8 cellular contexts compared by ENCODE assay signal in the genomic region with DNA sequence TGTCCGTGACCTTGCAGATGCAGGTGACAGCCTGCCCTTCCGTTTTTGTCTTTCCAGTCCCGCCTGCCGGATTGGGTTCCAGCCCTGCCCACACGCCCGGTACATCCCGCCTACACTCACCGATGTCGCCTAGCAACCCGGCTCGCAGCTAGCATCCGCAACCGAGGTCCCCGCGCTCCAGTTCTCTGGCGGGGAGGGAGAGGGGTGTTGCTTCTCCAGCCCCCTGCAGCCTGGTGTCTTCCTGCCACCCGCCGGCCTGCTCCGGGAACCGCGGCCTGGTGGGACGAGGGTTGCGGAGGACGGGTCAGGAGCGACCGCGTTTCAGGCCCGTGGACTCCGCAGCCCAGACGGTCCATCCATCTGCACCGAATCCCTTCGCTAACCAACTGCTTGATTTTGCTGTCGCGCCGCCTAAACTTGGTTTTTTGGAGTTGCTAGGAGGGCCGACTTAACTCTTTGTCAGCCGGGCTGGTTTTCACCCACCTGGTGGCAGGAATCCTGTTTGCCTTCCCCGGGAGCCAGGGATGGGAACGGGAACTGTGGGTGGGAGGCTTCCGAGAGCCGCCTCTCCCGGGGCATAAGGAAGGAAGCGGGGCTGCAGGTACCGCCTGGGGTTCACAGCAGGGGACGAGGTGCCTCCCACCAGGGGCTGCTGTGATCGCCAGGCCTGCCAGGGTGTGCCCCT. TPM values are rescaled to one million over a fixed set of nuclear protein-coding genes. Genes with fewer than 3 reads are reported as not detected.
A peak's percentile ranks its signal among the peaks of the same experiment; 100 is the strongest.
DNase-seq lines count a peak whose midpoint lies in the region; TF ChIP-seq lines count a peak whose summit lies in the region.

No MANE protein-coding gene starts in this region.

- H2AFZ ChIP-seq in ACC112 (ENCODE audit: low read length, unreplicated experiment) (no peak overlapping the region), trophoblast cell (ENCODE audit: insufficient read depth, low read length, poor library complexity) (no peak overlapping the region)

- in situ Hi-C loops in KBM-7 (cut with MboI; ENCODE audit: low pct_unique_long_range_greater_than_20kb, low sequenced_read_pairs) = no loop called here

- no peak overlapping the region for H2AK5ac ChIP-seq in trophoblast cell (ENCODE audit: low read length)

- H3K79me1 ChIP-seq in trophoblast cell (ENCODE audit: low read length) = no peaks in the 10 kb centered on the region

- H3K23ac ChIP-seq in trophoblast cell (ENCODE audit: low read length) = no peak overlapping the region

- TF ChIP-seq CTCF in fibroblast of the aortic adventitia (IDR thresholded peaks at IDR 0.05; ENCODE audit: insufficient read depth, low read length) = peak; percentile 43

- H3K79me2 ChIP-seq in ACC112 (ENCODE audit: control insufficient read depth, insufficient read depth, low read length, unreplicated experiment) (no peaks in the 10 kb centered on the region), trophoblast cell (ENCODE audit: control insufficient read depth, insufficient read depth, low read length, poor library complexity) (no peaks in the 10 kb centered on the region)

- H4K91ac ChIP-seq in trophoblast cell (ENCODE audit: low read depth, low read length) = no peak overlapping the region

- H2BK120ac ChIP-seq in trophoblast cell (ENCODE audit: insufficient read depth, low read length, poor library complexity) = no peak overlapping the region

- no peak overlapping the region for H4K12ac ChIP-seq in trophoblast cell (ENCODE audit: low read depth, low read length)

- H3K4me3 ChIP-seq in ACC112 (ENCODE audit: low read depth, low read length) (peak overlapping the region; percentile 53), fibroblast of the aortic adventitia (ENCODE audit: low read depth, low read length) (peak overlapping the region; percentile 9), trophoblast cell (ENCODE audit: low read depth, low read length) (peak overlapping the region; percentile 20)

- H2BK12ac ChIP-seq in trophoblast cell (ENCODE audit: low read length) = no peak overlapping the region

- no peaks in the 10 kb centered on the region for H3K36me3 ChIP-seq in ACC112 (ENCODE audit: insufficient read depth, low read length)
- no peaks in the 10 kb centered on the region for H3K36me3 ChIP-seq in trophoblast cell (ENCODE audit: control insufficient read depth in 1 of 2, insufficient read depth in 2 of 2, low read length in 2 of 2)

- no peaks in the 10 kb centered on the region for H3K4me1 ChIP-seq in ACC112 (ENCODE audit: control insufficient read depth, insufficient read depth, low read length, unreplicated experiment)
- H3K4me1 ChIP-seq in trophoblast cell (ENCODE audit: control insufficient read depth in 1 of 2, insufficient read depth in 2 of 2, low read length in 2 of 2) = no peaks in the 10 kb centered on the region

- WGBS in trophoblast cell (ENCODE audit: extremely low coverage, insufficient coverage, insufficient read length) = no CpG with 5 or more reads among the region's 46 CpGs

- H3K4ac ChIP-seq in trophoblast cell (ENCODE audit: low read depth, low read length) = no peak overlapping the region

- no peak overlapping the region for H3K14ac ChIP-seq in trophoblast cell (ENCODE audit: low read length)

- H2BK5ac ChIP-seq in trophoblast cell (ENCODE audit: low read depth, low read length, poor library complexity) = no peak overlapping the region

- H3K27me3 ChIP-seq in ACC112 (ENCODE audit: insufficient read depth, low read length) = peaks cover 19% of the 10 kb centered on the region
- H3K27me3 ChIP-seq in trophoblast cell (ENCODE audit: insufficient read depth, low read length) = peaks cover 12% of the 10 kb centered on the region

- no peak overlapping the region for H3K27ac ChIP-seq in ACC112 (ENCODE audit: low read depth, low read length)
- H3K27ac ChIP-seq in trophoblast cell (ENCODE audit: low read depth, low read length) = no peak overlapping the region

- peak; percentile 54 for DNase-seq in NCI-H1436 (lab: John Stamatoyannopoulos, UW)
- peak; percentile 59 to 75 for DNase-seq in activated T-cell treated with anti-CD3 and anti-CD28 coated beads, Interleukin-2, amount 50 U/mL, for 48 hours
- DNase-seq in fibroblast of the aortic adventitia (ENCODE audit: low read depth) = peak; percentile 2
- DNase-seq in trophoblast cell = peak in 1 of 2 donors; percentile 14
- DNase-seq in KBM-7 = no peak
- no peak for DNase-seq in NCI-H446 treated with DMSO at 0.1 percent for 48 hours (lab: John Stamatoyannopoulos, UW)
- DNase-seq in SW480 (ENCODE audit: low spot score) = no peak

- peak overlapping the region; percentile 23 for H3K4me2 ChIP-seq in trophoblast cell (ENCODE audit: low read length)

- no peak overlapping the region for H4K8ac ChIP-seq in trophoblast cell (ENCODE audit: low read depth, low read length)

- no peak overlapping the region for H3K18ac ChIP-seq in trophoblast cell (ENCODE audit: low read length)

- no peak overlapping the region for H3K9ac ChIP-seq in trophoblast cell (ENCODE audit: low read length)

- H3K9me3 ChIP-seq in trophoblast cell (ENCODE audit: insufficient read depth, low read depth, low read length) = no peaks in the 10 kb centered on the region

RNA-seq across cellular contexts. Expression of a gene that starts 15.4 kb away (rescaled TPM):
- not detected in 2 replicates for total RNA-seq in fibroblast of the aortic adventitia (ENCODE audit: low replicate concordance)
- 0.40 and 0.56 TPM in 2 replicates for polyA plus RNA-seq in trophoblast cell (2013)

RNA-seq across cellular contexts. Expression of a gene that starts 29.5 kb away (rescaled TPM):
- not detected in 2 replicates for total RNA-seq in fibroblast of the aortic adventitia (ENCODE audit: low replicate concordance)
- polyA plus RNA-seq in trophoblast cell (2013) = not detected in 2 replicates

RNA-seq across cellular contexts. Expression of a gene that starts 39.1 kb away (rescaled TPM):
- total RNA-seq in fibroblast of the aortic adventitia (ENCODE audit: low replicate concordance) = 38.8 and 60.5 TPM in 2 replicates
- polyA plus RNA-seq in trophoblast cell (2013) = 39.6 and 39.9 TPM in 2 replicates

RNA-seq across cellular contexts. Expression of a gene that starts 40.1 kb away (rescaled TPM):
- total RNA-seq in fibroblast of the aortic adventitia (ENCODE audit: low replicate concordance) = 15.5 and 39.5 TPM in 2 replicates
- 26.2 and 27.1 TPM in 2 replicates for polyA plus RNA-seq in trophoblast cell (2013)

Comparison
In these comparisons a context has a peak if more than half of its experiments do, and no peak if none do; other contexts are left out.
1. DNase-seq: peak in NCI-H1436 (single experiment), activated T-cell treated with anti-CD3 and anti-CD28 coated beads, Interleukin-2, amount 50 U/mL, for 48 hours (2 of 2) and fibroblast of the aortic adventitia (single experiment); none in KBM-7 (single experiment), NCI-H446 treated with DMSO at 0.1 percent for 48 hours (single experiment) and SW480 (single experiment).
2. Peak in every context shown above with its lines, with median percentiles within 50 percentile points of each other: H3K4me3 ChIP-seq.